In genomic region chr19:35847911-35848310, GRCh38 we compare ENCODE assay signal across 39 cellular contexts. TPM values are rescaled to one million over a fixed set of nuclear protein-coding genes. Genes with fewer than 3 reads are reported as not detected.
"Had no signal": no experiment of that assay in that cellular context is flagged by ENCODE, and none has a peak within 500 bp of the region (broad histone marks: within the 10 kb centered on the region; RNA-seq: fewer than 3 reads in every experiment).

No MANE protein-coding gene starts in this region.

- H3K27ac ChIP-seq: adrenal gland, brain microvascular endothelial cell, breast epithelium, VCaP had no signal

- H3K9me3 ChIP-seq: adrenal gland, body of pancreas, breast epithelium had no signal

- H3K9me3 Mint-ChIP-seq: activated B cell treated with CpG ODN at 0.5 μM for 24 hours; activated CD4-positive, alpha-beta memory T cell treated with anti-CD3 and anti-CD28 coated beads for 36 hours; activated CD4-positive, alpha-beta T cell treated with anti-CD3 and anti-CD28 coated beads, Interleukin-2, amount 10 ng/mL, durations not matched to agents 24 days and 14 days; activated CD8-positive, alpha-beta T cell treated with anti-CD3 and anti-CD28 coated beads for 36 hours; activated naive CD4-positive, alpha-beta T cell treated with anti-CD3 and anti-CD28 coated beads for 36 hours; activated naive CD8-positive, alpha-beta T cell treated with anti-CD3 and anti-CD28 coated beads for 36 hours; activated T-cell treated with anti-CD3 and anti-CD28 coated beads, Interleukin-2, amount 50 U/mL, for 4 hours; activated T-cell treated with anti-CD3 and anti-CD28 coated beads, Interleukin-2, amount 50 U/mL, for 72 hours; activated T-helper 1 cell treated with anti-CD3 and anti-CD28 coated beads, Interleukin-12 subunit alpha, Interleukin-12 subunit beta, Interleukin-2, Interleukin-4 antibody, amounts not matched to agents 30 ng/mL and 10 ng/mL and 1 ng/mL, durations not matched to agents 14 hours and 24 hours and 36 hours; activated T-helper 17 cell treated with anti-CD3 and anti-CD28 coated beads, Interleukin-2, amount 50 U/mL, for 72 hours; T-helper 1 cell treated with Interleukin-12 subunit alpha and Interleukin-12 subunit beta and Interleukin-4 antibody, amounts not matched to agents 30 μg/mL and 1 μg/mL, for 36 hours; T-helper 2 cell treated with Interferon-gamma antibody and Interleukin-4, amounts not matched to agents 5 μg/mL and 100 μg/mL, for 36 hours had no signal

- FAIRE-seq: astrocyte, TTC549 had no signal

- H3K4me3 ChIP-seq: adrenal gland, body of pancreas, breast epithelium had no signal

- DNase-seq: activated B cell treated with CpG ODN at 0.5 μM for 24 hours; activated CD4-positive, alpha-beta memory T cell treated with anti-CD3 and anti-CD28 coated beads for 36 hours; activated CD4-positive, alpha-beta T cell treated with anti-CD3 and anti-CD28 coated beads for 4 hours; activated CD4-positive, alpha-beta T cell treated with anti-CD3 and anti-CD28 coated beads, Interleukin-2, amount 10 ng/mL, durations not matched to agents 24 days and 14 days; activated CD4-positive, alpha-beta T cell treated with anti-CD3 and anti-CD28 coated beads, Interleukin-2, amount 50 U/mL, for 1 hour; activated CD4-positive, alpha-beta T cell treated with anti-CD3 and anti-CD28 coated beads, Interleukin-2, amount 50 U/mL, for 4 hours; activated CD4-positive, CD25-positive, alpha-beta regulatory T cell treated with anti-CD3 and anti-CD28 coated beads, Interleukin-2, amount 50 U/mL, for 72 hours; activated CD8-positive, alpha-beta memory T cell treated with anti-CD3 and anti-CD28 coated beads, Interleukin-2, amount 50 U/mL, for 4 hours; activated CD8-positive, alpha-beta T cell treated with anti-CD3 and anti-CD28 coated beads for 36 hours; activated effector memory CD4-positive, alpha-beta T cell treated with anti-CD3 and anti-CD28 coated beads, Interleukin-2, amount 50 U/mL, for 16 hours; activated gamma-delta T cell treated with Interleukin-2 at 50 U/mL for 16 hours; activated naive CD4-positive, alpha-beta T cell; activated naive CD4-positive, alpha-beta T cell treated with anti-CD3 and anti-CD28 coated beads for 36 hours; activated naive CD4-positive, alpha-beta T cell treated with anti-CD3 and anti-CD28 coated beads, Interleukin-2, amount 50 U/mL, for 16 hours; activated naive CD8-positive, alpha-beta T cell treated with anti-CD3 and anti-CD28 coated beads for 36 hours; activated T-cell treated with anti-CD3 and anti-CD28 coated beads for 4 hours; activated T-cell treated with anti-CD3 and anti-CD28 coated beads, Interleukin-2, amount 50 U/mL, for 1 hour; activated T-cell treated with anti-CD3 and anti-CD28 coated beads, Interleukin-2, amount 50 U/mL, for 4 hours; activated T-cell treated with anti-CD3 and anti-CD28 coated beads, Interleukin-2, amount 50 U/mL, for 72 hours; adrenal gland; amniotic stem cell; aorta; body of pancreas; brain microvascular endothelial cell; central memory CD4-positive, alpha-beta T cell; T-helper 1 cell; T-helper 2 cell; T-helper 9 cell had no signal

- H3K27ac Mint-ChIP-seq: activated B cell treated with CpG ODN at 0.5 μM for 24 hours; activated CD4-positive, alpha-beta memory T cell treated with anti-CD3 and anti-CD28 coated beads for 36 hours; activated CD4-positive, alpha-beta T cell treated with anti-CD3 and anti-CD28 coated beads, Interleukin-2, amount 10 ng/mL, durations not matched to agents 24 days and 14 days; activated CD8-positive, alpha-beta T cell treated with anti-CD3 and anti-CD28 coated beads for 36 hours; activated naive CD4-positive, alpha-beta T cell treated with anti-CD3 and anti-CD28 coated beads for 36 hours; activated naive CD4-positive, alpha-beta T cell treated with anti-CD3 and anti-CD28 coated beads, Interleukin-2, amount 50 U/mL, for 72 hours; activated naive CD8-positive, alpha-beta T cell treated with anti-CD3 and anti-CD28 coated beads for 36 hours; activated T-cell treated with anti-CD3 and anti-CD28 coated beads, Interleukin-2, amount 50 U/mL, for 72 hours; activated T-helper 1 cell treated with anti-CD3 and anti-CD28 coated beads, Interleukin-12 subunit alpha, Interleukin-12 subunit beta, Interleukin-2, Interleukin-4 antibody, amounts not matched to agents 30 ng/mL and 10 ng/mL and 1 ng/mL, durations not matched to agents 14 hours and 24 hours and 36 hours; activated T-helper 17 cell treated with anti-CD3 and anti-CD28 coated beads, Interleukin-2, amount 50 U/mL, for 72 hours; T-helper 1 cell treated with Interleukin-12 subunit alpha and Interleukin-12 subunit beta and Interleukin-4 antibody, amounts not matched to agents 30 μg/mL and 1 μg/mL, for 36 hours; T-helper 2 cell treated with Interferon-gamma antibody and Interleukin-4, amounts not matched to agents 5 μg/mL and 100 μg/mL, for 36 hours had no signal

- H3K36me3 ChIP-seq: adrenal gland, brain microvascular endothelial cell, breast epithelium had no signal

- H3K4me1 ChIP-seq: breast epithelium had no signal

- H3K4me3 Mint-ChIP-seq: activated B cell treated with CpG ODN at 0.5 μM for 24 hours; activated CD4-positive, alpha-beta memory T cell treated with anti-CD3 and anti-CD28 coated beads for 36 hours; activated CD4-positive, alpha-beta T cell treated with anti-CD3 and anti-CD28 coated beads, Interleukin-2, amount 10 ng/mL, durations not matched to agents 24 days and 14 days; activated CD8-positive, alpha-beta T cell treated with anti-CD3 and anti-CD28 coated beads for 36 hours; activated naive CD4-positive, alpha-beta T cell treated with anti-CD3 and anti-CD28 coated beads for 36 hours; activated naive CD8-positive, alpha-beta T cell treated with anti-CD3 and anti-CD28 coated beads for 36 hours; activated T-cell treated with anti-CD3 and anti-CD28 coated beads, Interleukin-2, amount 50 U/mL, for 4 hours; activated T-cell treated with anti-CD3 and anti-CD28 coated beads, Interleukin-2, amount 50 U/mL, for 72 hours; activated T-helper 1 cell treated with anti-CD3 and anti-CD28 coated beads, Interleukin-12 subunit alpha, Interleukin-12 subunit beta, Interleukin-2, Interleukin-4 antibody, amounts not matched to agents 30 ng/mL and 10 ng/mL and 1 ng/mL, durations not matched to agents 14 hours and 24 hours and 36 hours; activated T-helper 17 cell treated with anti-CD3 and anti-CD28 coated beads, Interleukin-2, amount 50 U/mL, for 72 hours; T-helper 1 cell treated with Interleukin-12 subunit alpha and Interleukin-12 subunit beta and Interleukin-4 antibody, amounts not matched to agents 30 μg/mL and 1 μg/mL, for 36 hours; T-helper 2 cell treated with Interferon-gamma antibody and Interleukin-4, amounts not matched to agents 5 μg/mL and 100 μg/mL, for 36 hours had no signal

- H3K36me3 Mint-ChIP-seq: activated CD4-positive, alpha-beta memory T cell treated with anti-CD3 and anti-CD28 coated beads for 36 hours; activated naive CD8-positive, alpha-beta T cell treated with anti-CD3 and anti-CD28 coated beads for 36 hours had no signal

- H3K27me3 ChIP-seq: body of pancreas had no signal

- ATAC-seq: activated CD8-positive, alpha-beta T cell treated with anti-CD3 and anti-CD28 coated beads for 36 hours; activated naive CD4-positive, alpha-beta T cell treated with anti-CD3 and anti-CD28 coated beads, Interleukin-2, amount 50 U/mL, for 72 hours; activated T-cell treated with anti-CD3 and anti-CD28 coated beads, Interleukin-2, amount 50 U/mL, for 4 hours; activated T-cell treated with anti-CD3 and anti-CD28 coated beads, Interleukin-2, amount 50 U/mL, for 72 hours; activated T-helper 17 cell treated with anti-CD3 and anti-CD28 coated beads, Interleukin-2, amount 50 U/mL, for 72 hours; body of pancreas had no signal

RNA-seq across cellular contexts. Expression of gene NPHS1, which starts 4.4 kb away (rescaled TPM):
- total RNA-seq: activated CD4-positive, alpha-beta memory T cell treated with anti-CD3 and anti-CD28 coated beads for 36 hours; activated CD4-positive, alpha-beta T cell treated with anti-CD3 and anti-CD28 coated beads, Interleukin-2, amount 10 ng/mL, durations not matched to agents 24 days and 14 days; activated CD8-positive, alpha-beta memory T cell treated with anti-CD3 and anti-CD28 coated beads for 36 hours; activated CD8-positive, alpha-beta T cell treated with anti-CD3 and anti-CD28 coated beads for 36 hours; aorta; astrocyte; cardiac septum had no signal
- polyA plus RNA-seq: adrenal gland, aorta had no signal

RNA-seq across cellular contexts. Expression of gene KIRREL2, which starts 8.8 kb away (rescaled TPM):
- total RNA-seq: activated B cell treated with CpG ODN at 0.5 μM for 24 hours, aorta, cardiac septum had no signal

RNA-seq across cellular contexts. Expression of gene APLP1, which starts 20.5 kb away (rescaled TPM):
- total RNA-seq: activated B cell treated with CpG ODN at 0.5 μM for 24 hours had no signal

RNA-seq across cellular contexts. Expression of gene PRODH2, which starts 35.3 kb away (rescaled TPM):
- total RNA-seq: activated B cell treated with CpG ODN at 0.5 μM for 24 hours; activated CD4-positive, alpha-beta memory T cell treated with anti-CD3 and anti-CD28 coated beads for 36 hours; activated CD4-positive, alpha-beta T cell treated with anti-CD3 and anti-CD28 coated beads, Interleukin-2, amount 10 ng/mL, durations not matched to agents 24 days and 14 days; activated CD8-positive, alpha-beta memory T cell treated with anti-CD3 and anti-CD28 coated beads for 36 hours; activated CD8-positive, alpha-beta T cell treated with anti-CD3 and anti-CD28 coated beads for 36 hours; activated naive CD4-positive, alpha-beta T cell treated with anti-CD3 and anti-CD28 coated beads for 36 hours; activated naive CD4-positive, alpha-beta T cell treated with anti-CD3 and anti-CD28 coated beads, Interleukin-2, amount 50 U/mL, for 72 hours; activated naive CD8-positive, alpha-beta T cell treated with anti-CD3 and anti-CD28 coated beads for 36 hours; activated T-cell treated with anti-CD3 and anti-CD28 coated beads, Interleukin-2, amount 50 U/mL, for 4 hours; activated T-cell treated with anti-CD3 and anti-CD28 coated beads, Interleukin-2, amount 50 U/mL, for 72 hours; activated T-helper 1 cell treated with anti-CD3 and anti-CD28 coated beads, Interleukin-12 subunit alpha, Interleukin-12 subunit beta, Interleukin-2, Interleukin-4 antibody, amounts not matched to agents 30 ng/mL and 10 ng/mL and 1 ng/mL, durations not matched to agents 14 hours and 24 hours and 36 hours; aorta; astrocyte; breast epithelium; cardiac septum had no signal
- polyA plus RNA-seq: aorta had no signal
